ENCODE assay signal across 19 cellular contexts in genomic region chr4:17286737-17287460, GRCh38.
"Had no signal": no experiment of that assay in that cellular context is flagged by ENCODE, and none has a peak within 500 bp of the region (broad histone marks: within the 10 kb centered on the region; RNA-seq: fewer than 3 reads in every experiment).

No MANE protein-coding gene starts in this region.

- H3K27ac ChIP-seq: body of pancreas, epithelial cell of prostate, heart left ventricle, left ventricle myocardium inferior, neural progenitor cell, sigmoid colon, stomach, suprapubic skin, tibial nerve had no signal

- DNase-seq: activated CD4-positive, alpha-beta T cell treated with anti-CD3 and anti-CD28 coated beads, Interleukin-2, amount 10 ng/mL, durations not matched to agents 24 days and 14 days; activated CD8-positive, alpha-beta memory T cell treated with anti-CD3 and anti-CD28 coated beads, Interleukin-2, amount 10 ng/mL, durations not matched to agents 7 days and 5 days; activated CD8-positive, alpha-beta T cell treated with anti-CD3 and anti-CD28 coated beads for 36 hours; activated gamma-delta T cell; activated T-cell treated with anti-CD3 and anti-CD28 coated beads for 4 hours; anterior cingulate cortex; body of pancreas; heart left ventricle; kidney glomerular epithelial cell; left ventricle myocardium inferior; naive thymus-derived CD8-positive, alpha-beta T cell; sigmoid colon; stimulated activated CD4-positive, alpha-beta T cell treated with anti-CD3 and anti-CD28 coated beads, Interleukin-15, amount 100 ng/mL, for 24 hours; stomach had no signal

- H3K4me3 ChIP-seq: body of pancreas, heart left ventricle, left ventricle myocardium inferior, neural progenitor cell, sigmoid colon, smooth muscle cell, stomach, suprapubic skin, tibial nerve had no signal

- H3K9ac ChIP-seq: neural progenitor cell had no signal

- H3K4me1 ChIP-seq: body of pancreas, neural progenitor cell, sigmoid colon, stomach had no signal

- H3K36me3 ChIP-seq: heart left ventricle, left ventricle myocardium inferior, neural progenitor cell, sigmoid colon, stomach, suprapubic skin, tibial nerve had no signal

- H3K9me3 ChIP-seq: body of pancreas, heart left ventricle, left ventricle myocardium inferior, sigmoid colon, stomach, suprapubic skin, tibial nerve had no signal

- H3K27me3 ChIP-seq: body of pancreas, heart left ventricle, neural progenitor cell, sigmoid colon, stomach, suprapubic skin, tibial nerve had no signal
